Comparison of ENCODE assay signal across 10 cellular contexts in genomic region chr4:155582971-155583437, GRCh38.
A peak's percentile ranks its signal among the peaks of the same experiment; 100 is the strongest.
DNase-seq lines count a peak whose midpoint lies in the region; ATAC-seq lines count a peak whose summit lies in the region.
"Had no signal": no experiment of that assay in that cellular context is flagged by ENCODE, and none has a peak within 500 bp of the region (broad histone marks: within the 10 kb centered on the region; RNA-seq: fewer than 3 reads in every experiment).

No MANE protein-coding gene starts in this region.

- no peak overlapping the region for H2BK120ac ChIP-seq in mesendoderm (ENCODE audit: low read depth, low read length)

- H3K27me3 ChIP-seq in mesendoderm (ENCODE audit: insufficient read depth, low read length, poor library complexity) = no peaks in the 10 kb centered on the region
- H3K27me3 ChIP-seq: ascending aorta had no signal

- H3K9me3 Mint-ChIP-seq in activated naive CD8-positive, alpha-beta T cell treated with anti-CD3 and anti-CD28 coated beads, Interleukin-2, amount 10 ng/mL, durations not matched to agents 7 days and 5 days = peaks cover 2% of the 10 kb centered on the region

- no peaks in the 10 kb centered on the region for H3K79me1 ChIP-seq in mesendoderm (ENCODE audit: low read length)

- no peaks in the 10 kb centered on the region for H3K36me3 Mint-ChIP-seq in activated naive CD8-positive, alpha-beta T cell treated with anti-CD3 and anti-CD28 coated beads, Interleukin-2, amount 10 ng/mL, durations not matched to agents 7 days and 5 days
- H3K36me3 Mint-ChIP-seq: memory B cell had no signal

- no peak overlapping the region for H3K18ac ChIP-seq in mesendoderm (ENCODE audit: low read length)

- H3K23ac ChIP-seq in mesendoderm (ENCODE audit: low read length) = no peak overlapping the region

- H3K4me2 ChIP-seq in mesendoderm (ENCODE audit: low read length) = no peak overlapping the region

- H3K79me2 ChIP-seq in mesendoderm (ENCODE audit: control insufficient read depth, insufficient read depth, low read length) = no peaks in the 10 kb centered on the region

- ATAC-seq in activated naive CD8-positive, alpha-beta T cell treated with anti-CD3 and anti-CD28 coated beads, Interleukin-2, amount 10 ng/mL, durations not matched to agents 7 days and 5 days (ENCODE audit: low read depth) = peak; percentile 89
- ATAC-seq in GM19328 (IDR thresholded peaks at IDR 0.05; ENCODE audit: unreplicated experiment) = no peak
- ATAC-seq in GM18517 (IDR thresholded peaks at IDR 0.05; ENCODE audit: unreplicated experiment) = no peak

- POLR2A ChIA-PET in activated naive CD8-positive, alpha-beta T cell treated with anti-CD3 and anti-CD28 coated beads, Interleukin-2, amount 10 ng/mL, durations not matched to agents 7 days and 5 days (lab: Charles Lee) = no interaction called here

- H3K4me1 Mint-ChIP-seq in activated naive CD8-positive, alpha-beta T cell treated with anti-CD3 and anti-CD28 coated beads, Interleukin-2, amount 10 ng/mL, durations not matched to agents 7 days and 5 days = peaks cover 12% of the 10 kb centered on the region
- H3K4me1 Mint-ChIP-seq: memory B cell had no signal

- no peak overlapping the region for H4K5ac ChIP-seq in mesendoderm (ENCODE audit: low read length)

- H3K27me3 Mint-ChIP-seq in activated naive CD8-positive, alpha-beta T cell treated with anti-CD3 and anti-CD28 coated beads, Interleukin-2, amount 10 ng/mL, durations not matched to agents 7 days and 5 days = peaks cover 2% of the 10 kb centered on the region
- H3K27me3 Mint-ChIP-seq: memory B cell had no signal

- no peaks in the 10 kb centered on the region for H3K36me3 ChIP-seq in KOPT-K1 (ENCODE audit: insufficient read depth, low read length)
- no peaks in the 10 kb centered on the region for H3K36me3 ChIP-seq in mesendoderm (ENCODE audit: control insufficient read depth, insufficient read depth, low read length)
- H3K36me3 ChIP-seq: ascending aorta had no signal

- H3K4me1 ChIP-seq in mesendoderm (ENCODE audit: control insufficient read depth, low read depth, low read length) = no peaks in the 10 kb centered on the region

- H2BK15ac ChIP-seq in mesendoderm (replicated peaks; ENCODE audit: low read depth) = no peak overlapping the region

- no peak overlapping the region for H3K56ac ChIP-seq in mesendoderm (ENCODE audit: low read length)

- H3K4ac ChIP-seq in mesendoderm (ENCODE audit: low read depth, low read length) = no peak overlapping the region

- H2AK5ac ChIP-seq in mesendoderm (ENCODE audit: low read length) = no peak overlapping the region

- H2BK5ac ChIP-seq in mesendoderm (ENCODE audit: low read length) = no peak overlapping the region

- peak; percentile 80 for DNase-seq in DMS53 treated with DMSO at 0.1 percent for 48 hours (lab: John Stamatoyannopoulos, UW; ENCODE audit: unreplicated experiment)
- DNase-seq in activated naive CD8-positive, alpha-beta T cell treated with anti-CD3 and anti-CD28 coated beads, Interleukin-2, amount 10 ng/mL, durations not matched to agents 7 days and 5 days = no peak
- peak; percentile 44 for DNase-seq in mesendoderm
- no peak for DNase-seq in OCI-M2 (lab: John Stamatoyannopoulos, UW; ENCODE audit: unreplicated experiment)
- no peak for DNase-seq in effector CD8-positive, alpha-beta T cell (lab: John Stamatoyannopoulos, UW)

- no peaks in the 10 kb centered on the region for H3K9me3 ChIP-seq in KOPT-K1 (ENCODE audit: insufficient read depth, low read length, poor library complexity, severe bottlenecking)
- H3K9me3 ChIP-seq: ascending aorta had no signal

- H3K4me3 ChIP-seq in mesendoderm (ENCODE audit: low read length) = no peak overlapping the region
- H3K4me3 ChIP-seq: ascending aorta had no signal

- peak overlapping the region; percentile 70 for H3K27ac Mint-ChIP-seq in activated naive CD8-positive, alpha-beta T cell treated with anti-CD3 and anti-CD28 coated beads, Interleukin-2, amount 10 ng/mL, durations not matched to agents 7 days and 5 days
- H3K27ac Mint-ChIP-seq: memory B cell had no signal

- H3K27ac ChIP-seq in KOPT-K1 (ENCODE audit: low read depth, low read length, poor library complexity, severe bottlenecking) = peak overlapping the region; percentile 55
- no peak overlapping the region for H3K27ac ChIP-seq in mesendoderm (ENCODE audit: low read depth, low read length)
- H3K27ac ChIP-seq: ascending aorta had no signal

- H3K4me3 Mint-ChIP-seq in activated naive CD8-positive, alpha-beta T cell treated with anti-CD3 and anti-CD28 coated beads, Interleukin-2, amount 10 ng/mL, durations not matched to agents 7 days and 5 days = peak overlapping the region; percentile 44
- H3K4me3 Mint-ChIP-seq: memory B cell had no signal

- H4K8ac ChIP-seq in mesendoderm (ENCODE audit: low read depth, low read length) = no peak overlapping the region

- no peak overlapping the region for H3K9ac ChIP-seq in mesendoderm (ENCODE audit: low read length)

- no CpG with 5 or more reads among the region's 4 CpGs for WGBS in mesendoderm (ENCODE audit: extremely low coverage, insufficient coverage, low lambda C conversion rate)

Comparison
In these comparisons a context has a peak if more than half of its experiments do, and no peak if none do; other contexts are left out.
1. DNase-seq: peak in DMS53 treated with DMSO at 0.1 percent for 48 hours (single experiment) and mesendoderm (single experiment); none in activated naive CD8-positive, alpha-beta T cell treated with anti-CD3 and anti-CD28 coated beads, Interleukin-2, amount 10 ng/mL, durations not matched to agents 7 days and 5 days (single experiment), OCI-M2 (single experiment) and effector CD8-positive, alpha-beta T cell (single experiment).